Comparison of ENCODE assay signal across 8 cellular contexts in the genomic region with DNA sequence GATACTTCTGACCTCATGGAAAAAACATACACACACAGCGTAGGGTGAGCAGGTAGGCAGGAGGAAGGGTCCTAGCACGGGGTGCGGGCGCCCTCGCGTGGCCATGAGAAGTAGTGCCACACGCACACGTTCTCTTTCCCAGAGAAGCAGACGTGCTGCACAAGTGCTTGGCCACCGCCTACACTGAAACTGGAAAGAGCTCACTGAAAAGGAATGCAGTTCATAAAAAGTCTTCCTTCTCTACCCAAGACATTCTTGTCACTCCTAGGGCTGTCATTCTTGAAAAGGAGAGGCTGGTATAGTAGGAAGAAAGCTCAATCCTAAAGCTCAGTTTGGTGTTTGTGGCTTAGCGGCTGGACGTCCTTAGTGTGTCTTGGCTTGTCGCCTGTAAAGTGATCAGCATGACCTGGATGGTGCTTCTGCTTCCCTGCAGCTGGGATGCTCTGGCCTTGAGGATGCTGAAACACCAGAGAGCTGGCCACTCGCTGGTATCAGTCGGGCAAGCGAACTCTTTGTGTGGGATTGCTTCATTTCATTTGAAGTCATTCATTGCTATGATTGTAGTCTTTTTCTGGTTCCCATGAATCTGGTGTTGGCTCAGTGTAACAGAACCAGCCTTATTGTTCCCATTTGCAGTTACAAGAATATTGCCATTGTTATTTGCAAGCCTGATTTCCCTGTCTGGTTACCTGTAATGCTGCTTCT.
A peak's percentile ranks its signal among the peaks of the same experiment; 100 is the strongest.
DNase-seq lines count a peak whose midpoint lies in the region; ATAC-seq and TF ChIP-seq lines count a peak whose summit lies in the region.

No MANE protein-coding gene starts in this region.

- intact Hi-C loops in heart left ventricle (cut with DNase I), result loop anchor here (1.0 to 10.0 kb wide), 15 partner anchors 87 to 752 kb away; no protein-coding TSS in a partner anchor

- ATAC-seq in GM19025 (IDR thresholded peaks at IDR 0.05; ENCODE audit: low read depth, unreplicated experiment) (peak; percentile 63), HG03097 (IDR thresholded peaks at IDR 0.05; ENCODE audit: low FRiP score, unreplicated experiment) (peak; percentile 83), heart left ventricle (peak; percentile 70 to 87 (median 80))

- H3K4me1 ChIP-seq in adipocyte (ENCODE audit: control insufficient read depth, insufficient read depth, low read length), result peaks cover 17% of the 10 kb centered on the region
- H3K4me1 ChIP-seq in heart left ventricle, result peaks cover 0 to 10% (median 0%) of the 10 kb centered on the region in 12 donors

- no peak overlapping the region for H3K4me3 ChIP-seq in adipocyte (ENCODE audit: low read length)
- H3K4me3 ChIP-seq in heart left ventricle, result no peak overlapping the region
- H3K4me3 ChIP-seq in retinal pigment epithelial cell (ENCODE audit: low read length), result no peak overlapping the region

- peak; percentile 12 for DNase-seq in DMS114 treated with DMSO at 0.1 percent for 48 hours (lab: John Stamatoyannopoulos, UW; ENCODE audit: unreplicated experiment)
- peak; percentile 51 for DNase-seq in NCI-H748 (lab: John Stamatoyannopoulos, UW; ENCODE audit: unreplicated experiment)
- peak; percentile 86 for DNase-seq in adipocyte (ENCODE audit: low read depth)
- DNase-seq in heart left ventricle, result peak; percentile 54 to 82 (median 70)
- no peak for DNase-seq in retinal pigment epithelial cell (ENCODE audit: low read depth)
- DNase-seq in NCI-H1694 (lab: John Stamatoyannopoulos, UW), result no peak

- 18 to 22% (median 19%) methylated on average over 16 of the region's 16 CpGs for WGBS in heart left ventricle, 4 donors

- H3K27me3 ChIP-seq in adipocyte (replicated peaks; ENCODE audit: control insufficient read depth, insufficient read depth, low read length) (peaks cover 4% of the 10 kb centered on the region), heart left ventricle (peaks cover 0 to 11% (median 0%) of the 10 kb centered on the region in 9 donors)

- H3K9me3 ChIP-seq in adipocyte (ENCODE audit: control insufficient read depth, low read length) (no peaks in the 10 kb centered on the region), heart left ventricle (no peaks in the 10 kb centered on the region)

- no peaks in the 10 kb centered on the region for H3K36me3 ChIP-seq in adipocyte (ENCODE audit: control insufficient read depth, insufficient read depth, low read length, severe bottlenecking)
- H3K36me3 ChIP-seq in heart left ventricle, result no peaks in the 10 kb centered on the region

- peak; percentile 86 to 95 (median 90) for TF ChIP-seq CTCF in heart left ventricle (IDR thresholded peaks at IDR 0.05)
- peak; percentile 99 for TF ChIP-seq CTCF in retinal pigment epithelial cell (conservative IDR thresholded peaks at IDR 0.05; ENCODE audit: low read depth, low read length)

- peak overlapping the region in 2 of 12 donors; percentile 26 to 48 for H3K27ac ChIP-seq in heart left ventricle

- TF ChIP-seq POLR2A in heart left ventricle (IDR thresholded peaks at IDR 0.05), result no peak

- H3K9ac ChIP-seq in adipocyte (ENCODE audit: low read length), result no peak overlapping the region

Comparison
In these comparisons a context has a peak if more than half of its experiments do, and no peak if none do; other contexts are left out.
1. DNase-seq: peak in DMS114 treated with DMSO at 0.1 percent for 48 hours (single experiment), NCI-H748 (single experiment), adipocyte (single experiment) and heart left ventricle (5 of 5); none in retinal pigment epithelial cell (single experiment) and NCI-H1694 (single experiment).
2. Peak in every context shown above with its lines, with median percentiles within 50 percentile points of each other: ATAC-seq.